13 cellular contexts compared by ENCODE assay signal in the genomic region with DNA sequence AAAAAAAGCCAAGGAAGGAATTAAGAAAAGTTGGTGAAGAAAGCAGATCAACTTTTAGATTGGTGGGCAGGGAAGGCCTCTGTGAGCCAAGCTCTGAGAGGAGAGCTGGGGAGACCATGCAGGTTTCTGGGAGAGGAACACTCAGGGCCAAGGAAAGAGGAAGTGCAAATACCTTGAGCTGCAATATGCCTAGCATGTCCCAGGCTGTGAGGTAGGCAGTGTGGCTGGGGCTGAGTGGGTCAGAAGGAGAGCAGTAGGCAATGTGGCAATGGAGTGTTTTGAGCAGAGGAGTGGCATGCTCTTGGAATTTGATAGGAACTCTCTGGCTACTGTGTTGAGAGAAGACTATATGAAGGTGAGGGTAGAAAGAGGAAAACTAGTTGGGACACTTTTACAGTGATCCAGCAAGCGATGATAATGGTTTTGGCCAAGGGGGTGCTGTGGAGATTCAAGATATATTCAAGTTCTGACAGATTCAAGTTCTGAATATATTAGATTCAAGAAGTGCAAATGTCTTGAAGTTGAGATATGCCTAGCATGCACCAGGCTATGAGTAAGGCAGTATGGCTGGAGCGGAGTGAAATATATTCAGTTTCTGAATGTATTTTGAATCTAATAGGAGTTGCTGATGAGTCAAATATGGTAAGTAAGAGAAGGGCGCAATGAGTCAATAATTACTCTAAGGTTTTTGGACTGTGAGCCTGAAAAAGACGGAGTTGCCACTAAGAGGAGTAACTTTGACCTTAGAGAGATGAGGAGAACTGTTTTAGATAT.
DNase-seq lines count a peak whose midpoint lies in the region; ATAC-seq and TF ChIP-seq lines count a peak whose summit lies in the region.
"Had no signal": no experiment of that assay in that cellular context is flagged by ENCODE, and none has a peak within 500 bp of the region (broad histone marks: within the 10 kb centered on the region; RNA-seq: fewer than 3 reads in every experiment).

No MANE protein-coding gene starts in this region.

- no peak for TF ChIP-seq EP300 in upper lobe of left lung (IDR thresholded peaks at IDR 0.05)

- no peaks in the 10 kb centered on the region for H3K36me3 ChIP-seq in upper lobe of left lung
- H3K36me3 ChIP-seq: brain microvascular endothelial cell, spleen had no signal

- no peaks in the 10 kb centered on the region for H3K27me3 ChIP-seq in upper lobe of left lung
- H3K27me3 ChIP-seq: brain microvascular endothelial cell, spleen had no signal

- DNase-seq in activated naive CD4-positive, alpha-beta T cell treated with anti-CD3 and anti-CD28 coated beads, Interleukin-2, amount 50 U/mL, for 72 hours (ENCODE audit: low spot score in 2 of 2) = no peak
- no peak for DNase-seq in activated naive CD4-positive, alpha-beta T cell treated with anti-CD3 and anti-CD28 coated beads for 36 hours
- peak in 1 of 2 donors; percentile 31 for DNase-seq in upper lobe of left lung
- DNase-seq in NCI-H2171 (lab: John Stamatoyannopoulos, UW) = no peak
- DNase-seq in Kasumi-1 (lab: John Stamatoyannopoulos, UW) = no peak
- DNase-seq: activated CD8-positive, alpha-beta memory T cell treated with anti-CD3 and anti-CD28 coated beads, Interleukin-2, amount 50 U/mL, for 48 hours; brain microvascular endothelial cell; left ventricle myocardium superior; spleen had no signal

- no peak for TF ChIP-seq POLR2A in upper lobe of left lung (IDR thresholded peaks at IDR 0.05)

- peaks cover 7 to 10% of the 10 kb centered on the region in 2 donors for H3K9me3 Mint-ChIP-seq in activated naive CD4-positive, alpha-beta T cell treated with anti-CD3 and anti-CD28 coated beads, Interleukin-2, amount 50 U/mL, for 72 hours
- H3K9me3 Mint-ChIP-seq in activated naive CD4-positive, alpha-beta T cell treated with anti-CD3 and anti-CD28 coated beads for 36 hours = no peaks in the 10 kb centered on the region
- H3K9me3 Mint-ChIP-seq in activated T-helper 17 cell treated with anti-CD3 and anti-CD28 coated beads, Interleukin-2, amount 50 U/mL, for 72 hours = no peaks in the 10 kb centered on the region

- no peak overlapping the region for H3K4me3 Mint-ChIP-seq in activated naive CD4-positive, alpha-beta T cell treated with anti-CD3 and anti-CD28 coated beads for 36 hours
- H3K4me3 Mint-ChIP-seq in activated T-helper 17 cell treated with anti-CD3 and anti-CD28 coated beads, Interleukin-2, amount 50 U/mL, for 72 hours = no peak overlapping the region
- H3K4me3 Mint-ChIP-seq: type B pancreatic cell had no signal

- peak; percentile 49 to 72 for ATAC-seq in activated naive CD4-positive, alpha-beta T cell treated with anti-CD3 and anti-CD28 coated beads, Interleukin-2, amount 50 U/mL, for 72 hours
- ATAC-seq in HG03097 (IDR thresholded peaks at IDR 0.05; ENCODE audit: low FRiP score, unreplicated experiment) (peak; percentile 57), upper lobe of left lung (ENCODE audit: low FRiP score in 2 of 2) (peak; percentile 44 to 53), HG02981 (IDR thresholded peaks at IDR 0.05; ENCODE audit: unreplicated experiment) (no peak)
- peak; percentile 47 for ATAC-seq in activated T-helper 17 cell treated with anti-CD3 and anti-CD28 coated beads, Interleukin-2, amount 50 U/mL, for 72 hours (replicated peaks)
- ATAC-seq: left ventricle myocardium superior had no signal

- H3K27ac Mint-ChIP-seq in activated naive CD4-positive, alpha-beta T cell treated with anti-CD3 and anti-CD28 coated beads, Interleukin-2, amount 50 U/mL, for 72 hours = peak overlapping the region in 1 of 2 donors; percentile 57
- no peak overlapping the region for H3K27ac Mint-ChIP-seq in activated naive CD4-positive, alpha-beta T cell treated with anti-CD3 and anti-CD28 coated beads for 36 hours
- H3K27ac Mint-ChIP-seq in activated T-helper 17 cell treated with anti-CD3 and anti-CD28 coated beads, Interleukin-2, amount 50 U/mL, for 72 hours = peak overlapping the region; percentile 3
- H3K27ac Mint-ChIP-seq: type B pancreatic cell had no signal

- intact Hi-C loops in activated naive CD4-positive, alpha-beta T cell treated with anti-CD3 and anti-CD28 coated beads for 36 hours (cut with micrococcal nuclease) = no loop called here

- H3K4me1 ChIP-seq in upper lobe of left lung = peaks cover 0 to 7% (median 0%) of the 10 kb centered on the region in 4 donors

- H3K36me3 Mint-ChIP-seq in activated naive CD4-positive, alpha-beta T cell treated with anti-CD3 and anti-CD28 coated beads, Interleukin-2, amount 50 U/mL, for 72 hours = peaks cover 22 to 50% of the 10 kb centered on the region in 2 donors
- H3K36me3 Mint-ChIP-seq in activated naive CD4-positive, alpha-beta T cell treated with anti-CD3 and anti-CD28 coated beads for 36 hours (ENCODE audit: low read depth) = peaks cover 37% of the 10 kb centered on the region
- H3K36me3 Mint-ChIP-seq in activated T-helper 17 cell treated with anti-CD3 and anti-CD28 coated beads, Interleukin-2, amount 50 U/mL, for 72 hours (ENCODE audit: low read depth) = peaks cover 53% of the 10 kb centered on the region

- no peaks in the 10 kb centered on the region for H3K9me3 ChIP-seq in upper lobe of left lung
- H3K9me3 ChIP-seq: spleen had no signal

- peaks cover 26% of the 10 kb centered on the region for H3K4me1 Mint-ChIP-seq in activated naive CD4-positive, alpha-beta T cell treated with anti-CD3 and anti-CD28 coated beads for 36 hours (ENCODE audit: low read depth)
- H3K4me1 Mint-ChIP-seq in activated T-helper 17 cell treated with anti-CD3 and anti-CD28 coated beads, Interleukin-2, amount 50 U/mL, for 72 hours = peaks cover 26% of the 10 kb centered on the region

- H3K27ac ChIP-seq in upper lobe of left lung = no peak overlapping the region
- H3K27ac ChIP-seq: brain microvascular endothelial cell, spleen had no signal

- no peak overlapping the region for H3K4me3 ChIP-seq in upper lobe of left lung
- H3K4me3 ChIP-seq: spleen had no signal

- WGBS in upper lobe of left lung, 2 donors = 94 to 95% methylated on average over 4 of the region's 4 CpGs

- no peaks in the 10 kb centered on the region for H3K27me3 Mint-ChIP-seq in activated naive CD4-positive, alpha-beta T cell treated with anti-CD3 and anti-CD28 coated beads for 36 hours (ENCODE audit: low read depth)
- H3K27me3 Mint-ChIP-seq in activated T-helper 17 cell treated with anti-CD3 and anti-CD28 coated beads, Interleukin-2, amount 50 U/mL, for 72 hours = no peaks in the 10 kb centered on the region
- H3K27me3 Mint-ChIP-seq: type B pancreatic cell had no signal

- CTCF ChIA-PET in activated naive CD4-positive, alpha-beta T cell treated with anti-CD3 and anti-CD28 coated beads for 36 hours (lab: Charles Lee) = interaction anchor here (0.6 to 0.7 kb wide), 2 partner anchors 41 to 97 kb away, joined by 3 read pairs; no protein-coding TSS in a partner anchor

- TF ChIP-seq CTCF in upper lobe of left lung (IDR thresholded peaks at IDR 0.05) = no peak
